ENCODE assay signal across 18 cellular contexts in genomic region chr10:17624996-17625395, GRCh38. TPM values are rescaled to one million over a fixed set of nuclear protein-coding genes. Genes with fewer than 3 reads are reported as not detected.
DNase-seq lines count a peak whose midpoint lies in the region; ATAC-seq and TF ChIP-seq lines count a peak whose summit lies in the region.
"Had no signal": no experiment of that assay in that cellular context is flagged by ENCODE, and none has a peak within 500 bp of the region (broad histone marks: within the 10 kb centered on the region; RNA-seq: fewer than 3 reads in every experiment).

No MANE protein-coding gene starts in this region.

- no peaks in the 10 kb centered on the region for H3K4me1 ChIP-seq in prostate gland (replicated peaks)
- H3K4me1 ChIP-seq: BLaER1 had no signal

- WGBS in prostate gland = 47% methylated on average over 3 of the region's 3 CpGs

- no peaks in the 10 kb centered on the region for H3K9me3 ChIP-seq in prostate gland

- H3K27me3 ChIP-seq in prostate gland (replicated peaks; ENCODE audit: insufficient read depth) = no peaks in the 10 kb centered on the region
- H3K27me3 ChIP-seq: BLaER1 had no signal

- intact Hi-C loops in left ventricle myocardium superior (cut with micrococcal nuclease) (no loop called here), cardiac septum (cut with DNase I) (no loop called here), prostate gland (cut with DNase I) (no loop called here)

- H3K4me3 ChIP-seq in prostate gland = no peak overlapping the region
- H3K4me3 ChIP-seq: BLaER1, GM23338 had no signal

- TF ChIP-seq CTCF in VCaP (conservative IDR thresholded peaks at IDR 0.05) (no peak), prostate gland (IDR thresholded peaks at IDR 0.05) (no peak)

- DNase-seq in NCI-H748 (lab: John Stamatoyannopoulos, UW; ENCODE audit: unreplicated experiment) (peak; percentile 3), NCI-H748 treated with DMSO at 0.1 percent for 48 hours (lab: John Stamatoyannopoulos, UW) (no peak), left ventricle myocardium superior (no peak), cardiac septum (ENCODE audit: low spot score) (no peak), prostate gland (ENCODE audit: low spot score) (peak; percentile 35), NCI-H510A (lab: John Stamatoyannopoulos, UW) (no peak)
- DNase-seq: 8988T; CD4-positive, alpha-beta memory T cell; DMS153; DMS79; GDM1; HFFc6 had no signal

- H3K36me3 ChIP-seq in prostate gland = no peaks in the 10 kb centered on the region
- H3K36me3 ChIP-seq: BLaER1 had no signal

- H3K27ac ChIP-seq in VCaP = peak overlapping the region; percentile 29; the same call in 1 of the 2 replicates
- peak overlapping the region in 1 of 2 donors; percentile 25 for H3K27ac ChIP-seq in prostate gland
- H3K27ac ChIP-seq: BLaER1, HL-60 had no signal

- no peak for TF ChIP-seq POLR2A in prostate gland (IDR thresholded peaks at IDR 0.05)

- ATAC-seq in left ventricle myocardium superior (peak; percentile 68), GM21526 (IDR thresholded peaks at IDR 0.05; ENCODE audit: low FRiP score, unreplicated experiment) (no peak)
- ATAC-seq: GM23338, HCT116 had no signal

RNA-seq across cellular contexts. Expression of gene HACD1, which starts 7.8 kb away (rescaled TPM):
- total RNA-seq in left ventricle myocardium superior (160 TPM), cardiac septum (213 TPM), prostate gland (10 to 100 TPM; 12.1 to 35.3 TPM)

RNA-seq across cellular contexts. Expression of gene STAM, which starts 19.0 kb away (rescaled TPM):
- 22.8 TPM for total RNA-seq in left ventricle myocardium superior
- total RNA-seq in cardiac septum = 40.8 TPM
- total RNA-seq in prostate gland = 10 to 100 TPM; 18.2 to 40.0 TPM

Comparison
In these comparisons a context has a peak if more than half of its experiments do, and no peak if none do; other contexts are left out.
1. DNase-seq: peak in NCI-H748 (single experiment) and prostate gland (single experiment); none in NCI-H748 treated with DMSO at 0.1 percent for 48 hours (single experiment), left ventricle myocardium superior (single experiment), cardiac septum (single experiment) and NCI-H510A (single experiment).